In the genomic region with DNA sequence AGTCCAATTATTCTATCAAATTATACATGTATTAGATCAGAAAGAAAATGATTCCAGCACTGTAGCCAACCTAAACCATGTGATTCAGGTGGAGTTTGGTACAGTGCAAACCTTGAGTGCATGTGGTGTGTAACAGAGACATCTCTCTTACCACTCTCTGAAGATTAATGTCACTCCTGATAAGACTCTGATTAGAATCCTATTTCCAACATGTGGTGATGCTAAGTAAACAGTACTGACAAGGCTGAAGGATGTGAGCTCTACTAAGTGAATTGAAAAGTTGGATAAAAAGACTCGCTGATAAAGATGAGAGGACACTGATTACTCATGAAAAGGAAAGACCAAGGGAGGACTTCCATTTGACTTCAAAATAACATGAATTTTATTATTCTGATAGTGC, we compare ENCODE assay signal across 18 cellular contexts.
"Had no signal": no experiment of that assay in that cellular context is flagged by ENCODE, and none has a peak within 500 bp of the region (broad histone marks: within the 10 kb centered on the region; RNA-seq: fewer than 3 reads in every experiment).

No MANE protein-coding gene starts in this region.

- H3K4me1 ChIP-seq: heart left ventricle, spleen, stomach, transverse colon had no signal

- H3K4me3 Mint-ChIP-seq: nephron progenitor cell had no signal

- H3K27me3 ChIP-seq: heart left ventricle, spleen, stomach, transverse colon had no signal

- ATAC-seq: esophagus mucosa; heart left ventricle; left lobe of liver; naive thymus-derived CD4-positive, alpha-beta T cell; sciatic nerve had no signal

- H3K36me3 Mint-ChIP-seq: naive thymus-derived CD4-positive, alpha-beta T cell had no signal

- H3K9me3 ChIP-seq: heart left ventricle, spleen, stomach, thoracic aorta, transverse colon had no signal

- H3K36me3 ChIP-seq: heart left ventricle, spleen, stomach, thoracic aorta, transverse colon had no signal

- H3K9me3 Mint-ChIP-seq: nephron progenitor cell had no signal

- H3K27ac ChIP-seq: coronary artery, heart left ventricle, spleen, stomach, thoracic aorta, transverse colon had no signal

- DNase-seq: effector CD4-positive, alpha-beta T cell; heart left ventricle; hippocampal formation; kidney glomerular epithelial cell; mammary epithelial cell; naive thymus-derived CD4-positive, alpha-beta T cell; nephron progenitor cell; spleen; stimulated activated CD4-positive, alpha-beta T cell treated with anti-CD3 and anti-CD28 coated beads, Interleukin-2, amount 100 ng/mL, for 24 hours; stimulated activated naive CD4-positive, alpha-beta T cell; stomach; substantia nigra; transverse colon had no signal

- H3K4me3 ChIP-seq: coronary artery, heart left ventricle, spleen, stomach, thoracic aorta, transverse colon had no signal
